8 cellular contexts compared by ENCODE assay signal in genomic region chr3:159828542-159828943, GRCh38.
DNase-seq lines count a peak whose midpoint lies in the region; ATAC-seq and TF ChIP-seq lines count a peak whose summit lies in the region.

No MANE protein-coding gene starts in this region.

- H3K9me2 ChIP-seq in DOHH2 (replicated peaks; ENCODE audit: control insufficient read depth, low read length) = no peaks in the 10 kb centered on the region

- H3K4me3 ChIP-seq in DOHH2 (ENCODE audit: low read length) = no peak overlapping the region

- peaks cover 4% of the 10 kb centered on the region; the same call in 1 of the 2 replicates for H3K27me3 ChIP-seq in DOHH2 (ENCODE audit: control insufficient read depth, low read length)

- no peaks in the 10 kb centered on the region for H4K20me1 ChIP-seq in DOHH2 (ENCODE audit: control insufficient read depth, insufficient read depth, low read depth, low read length)

- H3K4me2 ChIP-seq in DOHH2 (ENCODE audit: low read length) = no peak overlapping the region

- no peaks in the 10 kb centered on the region for H3K9me3 ChIP-seq in DOHH2 (ENCODE audit: control insufficient read depth, insufficient read depth, low read length)

- H3F3A ChIP-seq in DOHH2 (ENCODE audit: control insufficient read depth, insufficient read depth) = no peaks in the 10 kb centered on the region

- peak; percentile 57 for TF ChIP-seq CTCF in DOHH2 (IDR thresholded peaks at IDR 0.05; ENCODE audit: low read depth, low read length, poor library complexity, severe bottlenecking)

- no peak overlapping the region for H3K27ac ChIP-seq in DOHH2 (ENCODE audit: low read depth, low read length)

- H3K4me1 ChIP-seq in DOHH2 (ENCODE audit: control insufficient read depth, low read length) = no peaks in the 10 kb centered on the region

- H3K79me2 ChIP-seq in DOHH2 (ENCODE audit: control insufficient read depth, low read length) = no peaks in the 10 kb centered on the region

- ATAC-seq in HG02623 (IDR thresholded peaks at IDR 0.05; ENCODE audit: unreplicated experiment) (peak; percentile 28), HG03571 (IDR thresholded peaks at IDR 0.05; ENCODE audit: unreplicated experiment) (no peak), GM19452 (IDR thresholded peaks at IDR 0.05; ENCODE audit: unreplicated experiment) (no peak), HG02973 (IDR thresholded peaks at IDR 0.05; ENCODE audit: unreplicated experiment) (no peak)

- H3K36me3 ChIP-seq in DOHH2 (ENCODE audit: control insufficient read depth, low read length) = no peaks in the 10 kb centered on the region

- DNase-seq in NCI-H2227 (lab: John Stamatoyannopoulos, UW; ENCODE audit: unreplicated experiment) (peak; percentile 45), astrocyte of the hippocampus (ENCODE audit: low read depth, low spot score) (peak; percentile 69), kidney tubule cell (ENCODE audit: low spot score) (peak; percentile 61)
